ENCODE assay signal across 18 cellular contexts in the genomic region with DNA sequence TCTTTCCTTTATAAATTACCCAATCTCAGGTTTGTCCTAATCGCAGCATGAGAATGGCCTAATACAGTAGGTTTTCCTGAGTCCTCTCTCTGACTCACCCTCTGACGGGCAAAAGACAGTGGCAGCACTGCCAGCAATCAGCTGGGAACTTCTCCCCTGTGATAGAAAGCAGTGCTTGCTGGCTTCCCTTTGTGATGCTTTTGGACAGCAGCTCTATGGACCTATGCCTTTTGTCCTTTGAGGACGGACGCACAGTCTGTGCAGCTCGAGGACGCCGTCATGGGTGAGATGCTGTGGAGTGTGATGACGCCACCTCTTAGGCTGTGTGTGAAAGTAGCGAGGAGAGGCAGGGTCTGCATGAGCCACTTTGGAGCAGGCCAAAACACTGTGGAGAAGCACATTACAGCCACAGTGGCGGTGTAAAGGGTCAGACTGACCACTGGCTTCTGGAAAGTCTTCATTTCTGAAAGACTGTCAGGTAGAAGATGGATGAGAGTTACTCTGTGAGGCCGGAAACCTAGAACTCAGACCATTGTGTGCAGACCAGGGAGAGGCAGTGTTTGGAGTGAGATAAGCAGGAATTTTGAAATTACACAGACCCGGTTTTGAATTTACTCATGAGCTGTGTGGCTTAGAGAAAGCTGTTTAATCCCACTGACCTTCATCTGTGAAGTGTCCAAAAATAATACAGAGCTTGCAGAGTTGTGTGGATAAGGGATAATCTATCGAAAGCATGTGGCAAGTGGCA.
A peak's percentile ranks its signal among the peaks of the same experiment; 100 is the strongest.
DNase-seq lines count a peak whose midpoint lies in the region; ATAC-seq, FAIRE-seq and TF ChIP-seq lines count a peak whose summit lies in the region.
"Had no signal": no experiment of that assay in that cellular context is flagged by ENCODE, and none has a peak within 500 bp of the region (broad histone marks: within the 10 kb centered on the region; RNA-seq: fewer than 3 reads in every experiment).

No MANE protein-coding gene starts in this region.

- ATAC-seq in HG02610 (IDR thresholded peaks at IDR 0.05; ENCODE audit: unreplicated experiment) (peak; percentile 45), right cardiac atrium (peak; percentile 89 to 93), thoracic aorta (ENCODE audit: insufficient number of reproducible peaks, low FRiP score, low read depth) (peak; percentile 69), GM18867 (IDR thresholded peaks at IDR 0.05; ENCODE audit: unreplicated experiment) (no peak)
- no peak for ATAC-seq in activated naive CD8-positive, alpha-beta T cell treated with anti-CD3 and anti-CD28 coated beads, Interleukin-2, amount 50 U/mL, for 24 hours
- ATAC-seq: Panc1, T-cell had no signal

- H3K27me3 ChIP-seq in bronchial epithelial cell (ENCODE audit: control insufficient read depth, insufficient read depth, low read length) (no peaks in the 10 kb centered on the region), right cardiac atrium (ENCODE audit: control insufficient read depth, insufficient read depth) (no peaks in the 10 kb centered on the region), thoracic aorta (replicated peaks; ENCODE audit: insufficient read depth) (no peaks in the 10 kb centered on the region), WERI-Rb-1 (ENCODE audit: insufficient read depth, low read depth, severe bottlenecking) (no peaks in the 10 kb centered on the region)

- no peak overlapping the region for H3K4me3 Mint-ChIP-seq in activated naive CD8-positive, alpha-beta T cell treated with anti-CD3 and anti-CD28 coated beads, Interleukin-2, amount 50 U/mL, for 24 hours
- H3K4me3 Mint-ChIP-seq: activated T-cell treated with anti-CD3 and anti-CD28 coated beads, Interleukin-2, amount 50 U/mL, for 24 hours; T-cell had no signal

- no peak overlapping the region for H3K27ac Mint-ChIP-seq in activated naive CD8-positive, alpha-beta T cell treated with anti-CD3 and anti-CD28 coated beads, Interleukin-2, amount 50 U/mL, for 24 hours
- H3K27ac Mint-ChIP-seq: activated T-cell treated with anti-CD3 and anti-CD28 coated beads, Interleukin-2, amount 50 U/mL, for 24 hours; T-cell had no signal

- FAIRE-seq in bronchial epithelial cell (lab: Jason Lieb, UNC), result peak; percentile 13

- H3K9me3 ChIP-seq in right cardiac atrium (ENCODE audit: control insufficient read depth, low read length) (no peaks in the 10 kb centered on the region), thoracic aorta (no peaks in the 10 kb centered on the region), WERI-Rb-1 (ENCODE audit: severe bottlenecking) (no peaks in the 10 kb centered on the region)

- peaks cover 2% of the 10 kb centered on the region for H3K4me1 ChIP-seq in right cardiac atrium (ENCODE audit: control insufficient read depth, insufficient read depth, low read length)
- peaks cover 0 to 8% of the 10 kb centered on the region in 2 donors for H3K4me1 ChIP-seq in thoracic aorta (ENCODE audit: control insufficient read depth in 1 of 2, low read depth in 2 of 2)

- intact Hi-C loops in right cardiac atrium (cut with DNase I), result loop anchor here in 1 of 4 donors (10.0 kb wide), 1 partner anchor 63 kb away; no protein-coding TSS in a partner anchor

- H3K4me3 ChIP-seq in bronchial epithelial cell (ENCODE audit: low read depth, low read length) (no peak overlapping the region), right cardiac atrium (ENCODE audit: low read length) (no peak overlapping the region), thoracic aorta (peak overlapping the region; percentile 28), WERI-Rb-1 (ENCODE audit: low read depth, low read length) (no peak overlapping the region)

- 61% methylated on average over 13 of the region's 13 CpGs for WGBS in right cardiac atrium

- H3K9me3 Mint-ChIP-seq in activated naive CD8-positive, alpha-beta T cell treated with anti-CD3 and anti-CD28 coated beads, Interleukin-2, amount 50 U/mL, for 24 hours, result peaks cover 16% of the 10 kb centered on the region

- H3K4me1 Mint-ChIP-seq in activated naive CD8-positive, alpha-beta T cell treated with anti-CD3 and anti-CD28 coated beads, Interleukin-2, amount 50 U/mL, for 24 hours, result no peaks in the 10 kb centered on the region
- H3K4me1 Mint-ChIP-seq: T-cell had no signal

- DNase-seq in bronchial epithelial cell (ENCODE audit: low read depth) (peak; percentile 82), right cardiac atrium (peak; percentile 42 to 61 (median 57)), thoracic aorta (ENCODE audit: low spot score) (no peak), WERI-Rb-1 (no peak), HT-29 (ENCODE audit: low spot score) (no peak)
- DNase-seq in activated naive CD8-positive, alpha-beta T cell treated with anti-CD3 and anti-CD28 coated beads, Interleukin-2, amount 50 U/mL, for 24 hours, result no peak
- DNase-seq: activated CD4-positive, alpha-beta T cell treated with anti-CD3 and anti-CD28 coated beads for 1 hour; activated T-cell treated with anti-CD3 and anti-CD28 coated beads, Interleukin-2, amount 50 U/mL, for 24 hours; AML-193; DMS 273 treated with DMSO at 0.1 percent for 48 hours; mesendoderm; NCI-H187 treated with DMSO at 0.1 percent for 48 hours; NCI-H526; substantia nigra; T-cell had no signal

- peaks cover 3% of the 10 kb centered on the region for H3K36me3 ChIP-seq in bronchial epithelial cell (ENCODE audit: control insufficient read depth, insufficient read depth, low read length)
- H3K36me3 ChIP-seq in thoracic aorta, result no peaks in the 10 kb centered on the region
- no peaks in the 10 kb centered on the region for H3K36me3 ChIP-seq in WERI-Rb-1

- TF ChIP-seq CTCF in bronchial epithelial cell (IDR thresholded peaks at IDR 0.05; ENCODE audit: insufficient read depth, low read length, severe bottlenecking) (no peak), thoracic aorta (IDR thresholded peaks at IDR 0.05) (no peak), WERI-Rb-1 (IDR thresholded peaks at IDR 0.05; ENCODE audit: low read depth, low read length) (no peak)

- H3K27ac ChIP-seq in right cardiac atrium (ENCODE audit: low read length) (peak overlapping the region; percentile 93), thoracic aorta (peak overlapping the region; percentile 67 to 76), WERI-Rb-1 (no peak overlapping the region)

- no peaks in the 10 kb centered on the region for H3K36me3 Mint-ChIP-seq in activated naive CD8-positive, alpha-beta T cell treated with anti-CD3 and anti-CD28 coated beads, Interleukin-2, amount 50 U/mL, for 24 hours (ENCODE audit: low read depth)
- H3K36me3 Mint-ChIP-seq: T-cell had no signal

- H3K27me3 Mint-ChIP-seq in activated naive CD8-positive, alpha-beta T cell treated with anti-CD3 and anti-CD28 coated beads, Interleukin-2, amount 50 U/mL, for 24 hours, result no peaks in the 10 kb centered on the region
- H3K27me3 Mint-ChIP-seq: T-cell had no signal

Comparison
In these comparisons a context has a peak if more than half of its experiments do, and no peak if none do; other contexts are left out.
1. ATAC-seq: peak in HG02610 (single experiment), right cardiac atrium (2 of 2) and thoracic aorta (single experiment); none in GM18867 (single experiment) and activated naive CD8-positive, alpha-beta T cell treated with anti-CD3 and anti-CD28 coated beads, Interleukin-2, amount 50 U/mL, for 24 hours (single experiment).
2. DNase-seq: peak in bronchial epithelial cell (single experiment) and right cardiac atrium (3 of 3); none in thoracic aorta (single experiment), WERI-Rb-1 (single experiment), HT-29 (single experiment) and activated naive CD8-positive, alpha-beta T cell treated with anti-CD3 and anti-CD28 coated beads, Interleukin-2, amount 50 U/mL, for 24 hours (single experiment).